ENCODE assay signal across 1 cellular context in the genomic region with DNA sequence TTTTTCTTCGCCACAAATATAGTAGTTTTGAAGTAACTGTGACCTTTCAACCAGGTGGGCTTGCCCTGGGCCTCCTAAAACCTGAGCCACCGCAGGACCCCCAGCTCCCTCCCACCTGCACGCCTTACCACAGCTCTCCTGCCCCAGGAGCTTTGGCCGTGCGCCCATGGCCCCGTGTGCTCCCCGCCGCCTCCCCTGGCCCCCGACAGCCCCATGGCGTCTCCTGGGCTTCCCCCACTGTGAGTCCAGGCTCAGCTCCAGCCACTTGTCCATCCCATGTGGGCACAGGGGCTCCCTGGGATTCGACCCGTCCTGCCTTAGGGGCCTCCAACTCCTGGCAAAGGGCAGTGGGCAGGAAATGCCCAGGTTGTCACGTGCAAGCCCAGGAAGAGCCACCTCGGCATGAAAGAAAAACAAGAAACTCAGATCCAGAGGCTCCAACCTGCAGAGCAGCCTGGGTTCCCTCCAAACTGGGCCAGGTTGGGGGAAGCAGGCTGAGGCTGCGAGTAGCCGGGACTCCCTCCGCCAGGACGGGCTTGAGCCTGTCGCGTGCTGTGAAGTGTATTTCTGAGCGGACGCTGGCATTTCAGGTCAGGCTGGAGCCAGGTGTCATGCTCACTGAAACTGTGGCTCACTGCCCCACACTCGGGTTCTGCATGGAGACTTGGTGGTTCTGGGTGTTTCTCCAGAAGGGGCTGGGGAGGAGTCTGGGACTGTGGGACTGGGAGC.
TF ChIP-seq lines count a peak whose summit lies in the region.

No MANE protein-coding gene starts in this region.

TF ChIP-seq in H1, 55 proteins besides CTCF, POLR2A, EP300 and RAD21:
- TF ChIP-seq GABPA (IDR thresholded peaks at IDR 0.05; ENCODE audit: borderline replicate concordance, insufficient read depth, low read length) (no peak), JUND (IDR thresholded peaks at IDR 0.05; ENCODE audit: low read length) (no peak), POU5F1 (IDR thresholded peaks at IDR 0.05; ENCODE audit: low read depth, low read length) (no peak), CBX5 (IDR thresholded peaks at IDR 0.05; ENCODE audit: low read depth, low read length) (no peak), PHF8 (conservative IDR thresholded peaks at IDR 0.05; ENCODE audit: low read depth, low read length) (no peak), CHD1 (IDR thresholded peaks at IDR 0.05; ENCODE audit: low read depth, low read length) (no peak), HDAC2 (IDR thresholded peaks at IDR 0.05; ENCODE audit: borderline replicate concordance in 1 of 2, low read depth in 2 of 2, low read length in 2 of 2) (no peak)
